In genomic region chr20:45235995-45236394, GRCh38 we compare ENCODE assay signal across 15 cellular contexts. TPM values are rescaled to one million over a fixed set of nuclear protein-coding genes. Genes with fewer than 3 reads are reported as not detected.
DNase-seq lines count a peak whose midpoint lies in the region; ATAC-seq and TF ChIP-seq lines count a peak whose summit lies in the region.
"Had no signal": no experiment of that assay in that cellular context is flagged by ENCODE, and none has a peak within 500 bp of the region (broad histone marks: within the 10 kb centered on the region; RNA-seq: fewer than 3 reads in every experiment).

No MANE protein-coding gene starts in this region.

- no peak overlapping the region for H3K4me3 ChIP-seq in Caco-2 (ENCODE audit: low read depth, low read length)
- H3K4me3 ChIP-seq in cardiac fibroblast (replicated peaks in 1 of 2; ENCODE audit: low read depth in 2 of 2, low read length in 2 of 2) = no peak overlapping the region
- no peak overlapping the region for H3K4me3 ChIP-seq in right lobe of liver
- H3K4me3 ChIP-seq: right atrium auricular region had no signal

- H3K27me3 ChIP-seq in Caco-2 (replicated peaks; ENCODE audit: control insufficient read depth, insufficient read depth, low read length) (no peaks in the 10 kb centered on the region), right lobe of liver (peaks cover 0 to 3% of the 10 kb centered on the region in 2 donors)
- H3K27me3 ChIP-seq: right atrium auricular region had no signal

- CTCF ChIA-PET in Caco-2 (lab: Charles Lee) = no interaction called here

- H3K36me3 ChIP-seq in Caco-2 (ENCODE audit: control insufficient read depth, insufficient read depth, low read length) (no peaks in the 10 kb centered on the region), right lobe of liver (no peaks in the 10 kb centered on the region)
- H3K36me3 ChIP-seq: right atrium auricular region had no signal

- BruUV-seq in Caco-2 (replicated peaks; lab: Mats Ljungman, UMichigan) = no TSS peak

- H3K27me3 Mint-ChIP-seq in Caco-2 (ENCODE audit: insufficient read depth, unreplicated experiment) = peaks cover 32% of the 10 kb centered on the region

- H3K27ac ChIP-seq in right lobe of liver (no peak overlapping the region), caudate nucleus (ENCODE audit: low read depth, low read length) (no peak overlapping the region)
- H3K27ac ChIP-seq: right atrium auricular region had no signal

- 84% methylated on average over 3 of the region's 4 CpGs for WGBS in right lobe of liver (ENCODE audit: insufficient coverage, low coverage, low lambda C conversion rate, missing lambda C conversion rate)

- no peak overlapping the region for H3K27ac Mint-ChIP-seq in Caco-2 (ENCODE audit: unreplicated experiment)

- DNase-seq in Caco-2 (peak; percentile 46 to 55), HT-29 (ENCODE audit: low spot score) (peak; percentile 53), cardiac fibroblast (ENCODE audit: low read depth in 2 of 2) (no peak), right lobe of liver (no peak), AG08395 (ENCODE audit: low spot score) (no peak), NCI-H1436 treated with DMSO at 0.1 percent for 48 hours (lab: John Stamatoyannopoulos, UW) (no peak), caudate nucleus (lab: John Stamatoyannopoulos, UW) (no peak)
- DNase-seq: activated CD8-positive, alpha-beta memory T cell treated with anti-CD3 and anti-CD28 coated beads for 24 hours; cerebellar nuclear complex; islet precursor cell; NCI-H146; SIG-M5 had no signal

- no peak overlapping the region for H3K4me3 Mint-ChIP-seq in Caco-2 (ENCODE audit: unreplicated experiment)

- TF ChIP-seq CTCF in Caco-2 (IDR thresholded peaks at IDR 0.05; ENCODE audit: insufficient read depth in 1 of 2, low read depth in 1 of 2, low read length in 1 of 2, severe bottlenecking in 1 of 2, unreplicated experiment in 1 of 2) (peak; percentile 65 to 90), cardiac fibroblast (IDR thresholded peaks at IDR 0.05; ENCODE audit: low read depth, low read length) (peak; percentile 34), right lobe of liver (IDR thresholded peaks at IDR 0.05) (peak; percentile 45 to 60 (median 52))

- intact Hi-C loops in Caco-2 (cut with micrococcal nuclease; ENCODE audit: unreplicated experiment) (loop anchor here (2.0 kb wide), 1 partner anchor 55 kb away; no protein-coding TSS in a partner anchor), right lobe of liver (cut with DNase I) (loop anchor here in 1 of 2 donors (5.0 kb wide), 1 partner anchor 51 kb away; no protein-coding TSS in a partner anchor)

- H3K9me3 ChIP-seq in Caco-2 = peaks cover 14% of the 10 kb centered on the region
- H3K9me3 ChIP-seq in right lobe of liver = no peaks in the 10 kb centered on the region

- H3K4me1 ChIP-seq in Caco-2 (no peaks in the 10 kb centered on the region), right lobe of liver (no peaks in the 10 kb centered on the region)
- H3K4me1 ChIP-seq: right atrium auricular region had no signal

- ATAC-seq in right lobe of liver = peak; percentile 49 to 69 (median 60)
- no peak for ATAC-seq in GM21526 (IDR thresholded peaks at IDR 0.05; ENCODE audit: low FRiP score, unreplicated experiment)

- H3K36me3 Mint-ChIP-seq in Caco-2 (ENCODE audit: insufficient read depth, unreplicated experiment) = no peaks in the 10 kb centered on the region

- no peaks in the 10 kb centered on the region for H3K4me1 Mint-ChIP-seq in Caco-2 (ENCODE audit: low read depth, unreplicated experiment)

- peaks cover 11% of the 10 kb centered on the region for H3K9me3 Mint-ChIP-seq in Caco-2 (ENCODE audit: unreplicated experiment)

- TF ChIP-seq POLR2A in right lobe of liver (IDR thresholded peaks at IDR 0.05) = no peak

- POLR2A ChIA-PET in Caco-2 (lab: Charles Lee) = no interaction called here

RNA-seq across cellular contexts. Expression of gene SEMG2, which starts 14.8 kb away (rescaled TPM):
- total RNA-seq in Caco-2 (2022) (not detected in 2 replicates), right lobe of liver (not detected)
- not detected in 2 replicates for total RNA-seq in HT-29 (2014; rRNA removed; shearing (Covaris generic))
- total RNA-seq: G401, right atrium auricular region had no signal

RNA-seq across cellular contexts. Expression of gene SLPI, which starts 18.4 kb away (rescaled TPM):
- total RNA-seq in Caco-2 (2022) (3.0 TPM in 2 replicates), right lobe of liver (100 to 1,000 TPM in 5 of 6 experiments, 10 to 100 TPM in 1; 51.9 to 197 (median 169) TPM)
- total RNA-seq in HT-29 (2014; rRNA removed; shearing (Covaris generic)) = 9.1 and 13.5 TPM in 2 replicates
- total RNA-seq: G401 had no signal

RNA-seq across cellular contexts. Expression of gene SEMG1, which starts 29.2 kb away (rescaled TPM):
- not detected in 2 replicates for total RNA-seq in Caco-2 (2022)
- total RNA-seq in HT-29 (2014; rRNA removed; shearing (Covaris generic)) = not detected in 2 replicates
- not detected for total RNA-seq in right lobe of liver
- total RNA-seq: G401, right atrium auricular region had no signal

Comparison
In these comparisons a context has a peak if more than half of its experiments do, and no peak if none do; other contexts are left out.
1. DNase-seq: peak in Caco-2 (2 of 2) and HT-29 (single experiment); none in cardiac fibroblast (0 of 2), right lobe of liver (0 of 3), AG08395 (single experiment), NCI-H1436 treated with DMSO at 0.1 percent for 48 hours (single experiment) and caudate nucleus (0 of 61).
2. Peak in every context shown above with its lines, with median percentiles within 50 percentile points of each other: CTCF ChIP-seq.